Comparison of ENCODE assay signal across 1 cellular context in the genomic region with DNA sequence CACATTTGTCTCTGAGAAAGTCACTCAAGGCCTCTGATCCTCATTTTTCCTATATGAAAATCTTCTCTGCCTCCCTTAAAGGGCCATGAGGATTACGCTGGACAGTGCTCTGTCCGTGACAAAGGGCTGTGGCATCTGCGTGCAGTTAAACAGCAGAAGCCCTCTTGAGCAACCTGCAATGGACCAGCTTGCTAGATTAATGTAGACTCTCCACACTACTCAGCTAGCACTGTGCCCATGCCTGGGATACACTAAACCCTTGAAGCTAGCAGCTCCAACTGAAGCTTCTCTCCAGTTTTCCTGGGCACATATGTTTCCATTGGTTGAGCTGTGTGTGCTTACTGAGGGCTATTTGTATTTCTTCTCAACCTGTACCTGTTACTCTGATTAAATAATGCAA.
TF ChIP-seq lines count a peak whose summit lies in the region.

No MANE protein-coding gene starts in this region.

TF ChIP-seq in GM23338, 12 proteins besides CTCF, POLR2A, EP300 and RAD21 (continued from another document):
- TF ChIP-seq, protein P1, sequence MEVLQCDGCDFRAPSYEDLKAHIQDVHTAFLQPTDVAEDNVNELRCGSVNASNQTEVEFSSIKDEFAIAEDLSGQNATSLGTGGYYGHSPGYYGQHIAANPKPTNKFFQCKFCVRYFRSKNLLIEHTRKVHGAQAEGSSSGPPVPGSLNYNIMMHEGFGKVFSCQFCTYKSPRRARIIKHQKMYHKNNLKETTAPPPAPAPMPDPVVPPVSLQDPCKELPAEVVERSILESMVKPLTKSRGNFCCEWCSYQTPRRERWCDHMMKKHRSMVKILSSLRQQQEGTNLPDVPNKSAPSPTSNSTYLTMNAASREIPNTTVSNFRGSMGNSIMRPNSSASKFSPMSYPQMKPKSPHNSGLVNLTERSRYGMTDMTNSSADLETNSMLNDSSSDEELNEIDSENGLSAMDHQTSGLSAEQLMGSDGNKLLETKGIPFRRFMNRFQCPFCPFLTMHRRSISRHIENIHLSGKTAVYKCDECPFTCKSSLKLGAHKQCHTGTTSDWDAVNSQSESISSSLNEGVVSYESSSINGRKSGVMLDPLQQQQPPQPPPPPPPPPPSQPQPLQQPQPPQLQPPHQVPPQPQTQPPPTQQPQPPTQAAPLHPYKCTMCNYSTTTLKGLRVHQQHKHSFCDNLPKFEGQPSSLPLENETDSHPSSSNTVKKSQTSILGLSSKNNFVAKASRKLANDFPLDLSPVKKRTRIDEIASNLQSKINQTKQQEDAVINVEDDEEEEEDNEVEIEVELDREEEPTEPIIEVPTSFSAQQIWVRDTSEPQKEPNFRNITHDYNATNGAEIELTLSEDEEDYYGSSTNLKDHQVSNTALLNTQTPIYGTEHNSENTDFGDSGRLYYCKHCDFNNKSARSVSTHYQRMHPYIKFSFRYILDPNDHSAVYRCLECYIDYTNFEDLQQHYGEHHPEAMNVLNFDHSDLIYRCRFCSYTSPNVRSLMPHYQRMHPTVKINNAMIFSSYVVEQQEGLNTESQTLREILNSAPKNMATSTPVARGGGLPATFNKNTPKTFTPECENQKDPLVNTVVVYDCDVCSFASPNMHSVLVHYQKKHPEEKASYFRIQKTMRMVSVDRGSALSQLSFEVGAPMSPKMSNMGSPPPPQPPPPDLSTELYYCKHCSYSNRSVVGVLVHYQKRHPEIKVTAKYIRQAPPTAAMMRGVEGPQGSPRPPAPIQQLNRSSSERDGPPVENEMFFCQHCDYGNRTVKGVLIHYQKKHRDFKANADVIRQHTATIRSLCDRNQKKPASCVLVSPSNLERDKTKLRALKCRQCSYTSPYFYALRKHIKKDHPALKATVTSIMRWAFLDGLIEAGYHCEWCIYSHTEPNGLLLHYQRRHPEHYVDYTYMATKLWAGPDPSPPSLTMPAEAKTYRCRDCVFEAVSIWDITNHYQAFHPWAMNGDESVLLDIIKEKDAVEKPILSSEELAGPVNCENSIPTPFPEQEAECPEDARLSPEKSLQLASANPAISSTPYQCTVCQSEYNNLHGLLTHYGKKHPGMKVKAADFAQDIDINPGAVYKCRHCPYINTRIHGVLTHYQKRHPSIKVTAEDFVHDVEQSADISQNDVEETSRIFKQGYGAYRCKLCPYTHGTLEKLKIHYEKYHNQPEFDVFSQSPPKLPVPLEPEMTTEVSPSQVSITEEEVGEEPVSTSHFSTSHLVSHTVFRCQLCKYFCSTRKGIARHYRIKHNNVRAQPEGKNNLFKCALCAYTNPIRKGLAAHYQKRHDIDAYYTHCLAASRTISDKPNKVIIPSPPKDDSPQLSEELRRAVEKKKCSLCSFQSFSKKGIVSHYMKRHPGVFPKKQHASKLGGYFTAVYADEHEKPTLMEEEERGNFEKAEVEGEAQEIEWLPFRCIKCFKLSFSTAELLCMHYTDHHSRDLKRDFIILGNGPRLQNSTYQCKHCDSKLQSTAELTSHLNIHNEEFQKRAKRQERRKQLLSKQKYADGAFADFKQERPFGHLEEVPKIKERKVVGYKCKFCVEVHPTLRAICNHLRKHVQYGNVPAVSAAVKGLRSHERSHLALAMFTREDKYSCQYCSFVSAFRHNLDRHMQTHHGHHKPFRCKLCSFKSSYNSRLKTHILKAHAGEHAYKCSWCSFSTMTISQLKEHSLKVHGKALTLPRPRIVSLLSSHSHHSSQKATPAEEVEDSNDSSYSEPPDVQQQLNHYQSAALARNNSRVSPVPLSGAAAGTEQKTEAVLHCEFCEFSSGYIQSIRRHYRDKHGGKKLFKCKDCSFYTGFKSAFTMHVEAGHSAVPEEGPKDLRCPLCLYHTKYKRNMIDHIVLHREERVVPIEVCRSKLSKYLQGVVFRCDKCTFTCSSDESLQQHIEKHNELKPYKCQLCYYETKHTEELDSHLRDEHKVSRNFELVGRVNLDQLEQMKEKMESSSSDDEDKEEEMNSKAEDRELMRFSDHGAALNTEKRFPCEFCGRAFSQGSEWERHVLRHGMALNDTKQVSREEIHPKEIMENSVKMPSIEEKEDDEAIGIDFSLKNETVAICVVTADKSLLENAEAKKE (CRISPR knock-in tag; IDR thresholded peaks at IDR 0.05): no peak
- TF ChIP-seq STAT1 (IDR thresholded peaks at IDR 0.05; ENCODE audit: unreplicated experiment) (no peak), EZH2 (IDR thresholded peaks at IDR 0.05; ENCODE audit: low read depth, unreplicated experiment) (no peak), ZNF331 (CRISPR knock-in tag; IDR thresholded peaks at IDR 0.05; ENCODE audit: low read depth) (no peak), NANOG (IDR thresholded peaks at IDR 0.05; ENCODE audit: borderline replicate concordance) (no peak), ZNF114 (CRISPR knock-in tag; IDR thresholded peaks at IDR 0.05) (no peak), EZH2phosphoT487 (IDR thresholded peaks at IDR 0.05; ENCODE audit: unreplicated experiment) (no peak)
TF ChIP-seq in GM23338: peak in this region for 0.
